In the genomic region with DNA sequence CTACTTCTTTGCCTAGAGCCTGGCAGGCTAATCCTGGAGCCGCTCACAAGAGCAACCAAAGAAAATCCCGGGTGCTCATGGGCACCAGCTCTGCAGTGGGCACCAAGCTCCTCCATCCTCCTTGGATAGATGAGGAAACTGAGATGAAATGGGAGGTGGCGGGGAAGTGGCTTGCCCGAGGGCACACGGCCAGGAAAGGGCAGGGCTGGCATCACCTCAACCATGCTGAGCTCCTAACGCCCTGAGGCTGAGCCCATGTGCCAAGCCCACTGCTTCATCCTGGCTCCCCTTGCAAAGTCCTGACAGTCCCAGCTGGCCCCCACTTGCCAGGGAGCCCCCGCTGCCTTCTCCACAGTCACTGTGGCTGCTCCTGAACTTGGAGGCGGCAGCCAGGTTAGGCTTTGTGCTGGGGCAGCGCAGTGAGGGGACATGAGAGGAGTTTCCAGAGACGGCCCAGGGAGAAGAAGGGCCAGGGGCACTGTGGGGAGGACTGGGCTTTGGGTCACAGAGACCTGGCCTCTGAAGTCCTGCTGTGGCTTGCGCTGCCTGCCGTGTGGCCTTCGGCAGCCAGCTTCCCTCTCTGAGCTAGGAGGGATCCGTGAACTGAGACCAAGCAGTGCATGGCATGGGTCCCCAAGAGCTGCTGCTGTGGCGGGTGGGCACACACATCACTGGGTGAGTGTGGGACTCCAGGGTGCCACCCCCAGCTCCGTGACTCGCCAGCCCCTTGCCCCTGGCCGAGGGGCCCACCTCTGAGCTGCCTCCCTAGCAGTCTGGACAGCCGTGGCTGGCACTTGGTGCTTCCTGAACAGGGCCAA, we compare ENCODE assay signal across 16 cellular contexts. TPM values are rescaled to one million over a fixed set of nuclear protein-coding genes. Genes with fewer than 3 reads are reported as not detected.
DNase-seq lines count a peak whose midpoint lies in the region; ATAC-seq and TF ChIP-seq lines count a peak whose summit lies in the region.
"Had no signal": no experiment of that assay in that cellular context is flagged by ENCODE, and none has a peak within 500 bp of the region (broad histone marks: within the 10 kb centered on the region; RNA-seq: fewer than 3 reads in every experiment).

No MANE protein-coding gene starts in this region.

- H3K27ac ChIP-seq in fibroblast of lung (ENCODE audit: insufficient read depth, low read length) (peak overlapping the region; percentile 95), prostate gland (peak overlapping the region; percentile 47 to 61), uterus (peak overlapping the region; percentile 84 to 89), foreskin keratinocyte (no peak overlapping the region)

- H3K4me1 ChIP-seq in fibroblast of lung (ENCODE audit: control insufficient read depth, extremely low read depth, insufficient read depth, low read length) (peaks cover 15% of the 10 kb centered on the region), prostate gland (replicated peaks) (no peaks in the 10 kb centered on the region), uterus (no peaks in the 10 kb centered on the region), foreskin keratinocyte (no peaks in the 10 kb centered on the region)

- no peaks in the 10 kb centered on the region for H4K20me1 ChIP-seq in fibroblast of lung (ENCODE audit: control insufficient read depth, extremely low read depth, insufficient read depth, low read length)

- no peak overlapping the region for H3K4me2 ChIP-seq in fibroblast of lung (ENCODE audit: extremely low read depth, insufficient read depth, low read length)

- peak; percentile 29 for DNase-seq in Right ventricle myocardium superior
- DNase-seq in cardiac septum (ENCODE audit: low spot score), result no peak
- DNase-seq in fibroblast of lung (ENCODE audit: low read depth in 2 of 2), result no peak
- no peak for DNase-seq in prostate gland (ENCODE audit: low spot score)
- no peak for DNase-seq in uterus
- no peak for DNase-seq in stimulated activated CD4-positive, alpha-beta T cell treated with anti-CD3 and anti-CD28 coated beads, Interleukin-4, amount 100 ng/mL, for 1 hour
- no peak for DNase-seq in foreskin keratinocyte
- no peak for DNase-seq in effector CD4-positive, alpha-beta T cell
- DNase-seq: activated CD4-positive, alpha-beta T cell treated with anti-CD3 and anti-CD28 coated beads, Interleukin-2, amount 10 ng/mL, durations not matched to agents 7 days and 5 days; activated effector memory CD4-positive, alpha-beta T cell treated with Interleukin-2 at 50 U/mL for 16 hours; KBM-7; mesendoderm; NCI-H1436 treated with DMSO at 0.1 percent for 48 hours; NCI-H526; RPMI8226 had no signal

- H3K4me3 ChIP-seq in fibroblast of lung (replicated peaks in 1 of 4; ENCODE audit: control extremely low read depth in 1 of 4, insufficient read depth in 1 of 4, low read depth in 3 of 4, low read length in 4 of 4) (no peak overlapping the region), prostate gland (no peak overlapping the region), uterus (peak overlapping the region in 1 of 2 donors; percentile 37)

- ATAC-seq in Right ventricle myocardium superior (ENCODE audit: poor library complexity) (no peak), foreskin keratinocyte (no peak)

- no peak for TF ChIP-seq CTCF in fibroblast of lung (conservative IDR thresholded peaks at IDR 0.05 in 1 of 2, IDR thresholded peaks at IDR 0.05 in 1 of 2; ENCODE audit: low read depth in 1 of 2, low read length in 2 of 2)
- TF ChIP-seq CTCF in prostate gland (IDR thresholded peaks at IDR 0.05), result no peak
- TF ChIP-seq CTCF in uterus (IDR thresholded peaks at IDR 0.05), result no peak
- TF ChIP-seq CTCF in foreskin keratinocyte (conservative IDR thresholded peaks at IDR 0.05), result no peak

- H3K9ac ChIP-seq in fibroblast of lung (ENCODE audit: insufficient read depth, low read length), result peak overlapping the region; percentile 48

- TF ChIP-seq POLR2A in prostate gland (IDR thresholded peaks at IDR 0.05) (no peak), uterus (IDR thresholded peaks at IDR 0.05) (no peak)

- peaks cover 32% of the 10 kb centered on the region for H3K79me2 ChIP-seq in fibroblast of lung (ENCODE audit: control insufficient read depth, insufficient read depth, low read length)

- intact Hi-C loops in Right ventricle myocardium superior (cut with DNase I) (no loop called here), cardiac septum (cut with DNase I) (no loop called here), prostate gland (cut with DNase I) (no loop called here), uterus (cut with DNase I; ENCODE audit: low total_unique reads) (no loop called here)

- no peak overlapping the region for H2AFZ ChIP-seq in fibroblast of lung (ENCODE audit: low read length)

- H3K36me3 ChIP-seq in fibroblast of lung (ENCODE audit: control insufficient read depth, insufficient read depth, low read length) (peaks cover 39% of the 10 kb centered on the region), prostate gland (peaks cover 4 to 12% of the 10 kb centered on the region in 2 donors), uterus (no peaks in the 10 kb centered on the region)

- 88% methylated on average over 19 of the region's 19 CpGs for WGBS in prostate gland

- H3K9me3 ChIP-seq in fibroblast of lung (ENCODE audit: control insufficient read depth, insufficient read depth, low read depth, low read length) (no peaks in the 10 kb centered on the region), prostate gland (no peaks in the 10 kb centered on the region), uterus (no peaks in the 10 kb centered on the region)

- H3K27me3 ChIP-seq in fibroblast of lung (ENCODE audit: control insufficient read depth, insufficient read depth, low read length) (no peaks in the 10 kb centered on the region), prostate gland (replicated peaks; ENCODE audit: insufficient read depth) (no peaks in the 10 kb centered on the region), uterus (no peaks in the 10 kb centered on the region), foreskin keratinocyte (no peaks in the 10 kb centered on the region)

RNA-seq across cellular contexts. Expression of a gene that starts 17.5 kb away (rescaled TPM):
- total RNA-seq in Right ventricle myocardium superior, result 30.8 TPM
- total RNA-seq in cardiac septum, result 25.6 TPM
- 37.5 and 40.1 TPM in 2 replicates for total RNA-seq in fibroblast of lung
- polyA plus RNA-seq in fibroblast of lung, result 42.1 and 42.3 TPM in 2 replicates
- 31.1 and 38.6 TPM in 2 replicates for polyA plus RNA-seq in fibroblast of lung (2012)
- 17.8 and 21.5 TPM in 2 replicates for polyA minus RNA-seq in fibroblast of lung (ENCODE audit: low replicate concordance)
- 10 to 100 TPM; 41.9 to 47.8 TPM for total RNA-seq in prostate gland
- total RNA-seq in uterus, result 10 to 100 TPM in 3 of 4 donors, 1 to 10 TPM in 1; 7.2 to 57.0 (median 27.2) TPM
- total RNA-seq in foreskin keratinocyte, result 24.1 and 25.8 TPM in 2 replicates
- polyA plus RNA-seq in foreskin keratinocyte, result 34.3 and 35.0 TPM in 2 replicates

RNA-seq across cellular contexts. Expression of a gene that starts 29.7 kb away (rescaled TPM):
- total RNA-seq in Right ventricle myocardium superior (0.59 TPM), cardiac septum (0.32 TPM), fibroblast of lung (1.0 and 1.3 TPM in 2 replicates), prostate gland (1 to 10 TPM in 1 of 2 donors, under 1 TPM in 1; 0.91 to 6.4 TPM), uterus (10 to 100 TPM in 1 of 4 donors, 1 to 10 TPM in 1, not detected in 2; 2.7 to 25.9 TPM), foreskin keratinocyte (not detected in 2 replicates)
- polyA plus RNA-seq in fibroblast of lung (0.08 TPM in 1 of 2 replicates, not detected in the other), foreskin keratinocyte (0.18 TPM in 1 of 2 replicates, not detected in the other)
- 0.09 and 0.10 TPM in 2 replicates for polyA plus RNA-seq in fibroblast of lung (2012)
- not detected in 2 replicates for polyA minus RNA-seq in fibroblast of lung (ENCODE audit: low replicate concordance)
- total RNA-seq: epithelial cell of proximal tubule had no signal

RNA-seq across cellular contexts. Expression of a gene that starts 52.8 kb away (rescaled TPM):
- 29.9 TPM for total RNA-seq in Right ventricle myocardium superior
- total RNA-seq in cardiac septum, result 28.1 TPM
- total RNA-seq in fibroblast of lung, result 17.2 and 24.8 TPM in 2 replicates
- 41.9 and 60.0 TPM in 2 replicates for polyA plus RNA-seq in fibroblast of lung
- polyA plus RNA-seq in fibroblast of lung (2012), result 58.7 and 79.7 TPM in 2 replicates
- polyA minus RNA-seq in fibroblast of lung (ENCODE audit: low replicate concordance), result 140 and 163 TPM in 2 replicates
- 10 to 100 TPM; 14.5 to 54.4 TPM for total RNA-seq in prostate gland
- total RNA-seq in uterus, result 10 to 100 TPM in 2 of 4 donors, 1 to 10 TPM in 2; 6.4 to 50.4 (median 18.7) TPM
- total RNA-seq in foreskin keratinocyte, result 50.6 and 51.3 TPM in 2 replicates
- polyA plus RNA-seq in foreskin keratinocyte, result 48.8 and 51.8 TPM in 2 replicates
